ENCODE assay signal across 8 cellular contexts in the genomic region with DNA sequence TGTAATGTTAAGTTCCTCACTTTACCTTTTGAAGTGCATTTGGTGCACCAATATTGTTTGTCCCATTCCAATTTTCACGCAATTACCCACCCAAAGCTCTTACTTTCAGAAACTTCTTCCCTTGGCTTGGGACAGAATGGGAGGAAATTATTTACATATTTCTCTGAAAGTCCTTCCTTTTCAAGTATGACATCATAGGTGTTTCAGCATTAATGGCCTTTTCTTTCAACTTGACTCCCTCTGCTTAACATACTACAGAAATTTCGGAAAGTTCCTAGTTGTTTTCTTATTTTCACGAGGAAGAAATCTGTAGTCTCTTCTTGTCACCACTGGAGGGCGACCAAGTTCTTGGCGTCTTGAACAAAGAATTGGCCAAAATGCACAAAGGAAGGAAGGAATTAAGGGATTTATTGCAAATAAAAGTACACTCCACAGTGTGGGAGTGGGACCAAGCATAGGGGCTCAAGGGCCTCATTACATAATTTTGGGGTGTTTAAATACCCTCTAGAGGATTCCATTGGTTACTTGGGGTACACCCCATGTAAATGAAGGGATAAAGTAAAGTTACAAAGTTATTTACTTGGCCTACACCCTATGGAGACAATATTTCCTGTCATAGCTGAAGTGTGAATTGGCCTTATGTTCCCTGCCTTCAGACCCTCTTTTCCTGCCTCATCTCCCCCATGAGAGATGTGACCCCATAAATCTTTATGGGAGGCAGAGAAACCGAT.
DNase-seq lines count a peak whose midpoint lies in the region; ATAC-seq and TF ChIP-seq lines count a peak whose summit lies in the region.

No MANE protein-coding gene starts in this region.

- H2AFZ ChIP-seq in OCI-LY7 (ENCODE audit: low read length) (no peak overlapping the region), fibroblast of lung (ENCODE audit: low read length) (no peak overlapping the region)

- intact Hi-C loops in OCI-LY7 (cut with micrococcal nuclease; ENCODE audit: unreplicated experiment) (no loop called here), esophagus squamous epithelium (cut with DNase I) (no loop called here)

- no peak overlapping the region for H3K27ac ChIP-seq in OCI-LY7 (ENCODE audit: low read depth, low read length, poor library complexity, severe bottlenecking)
- no peak overlapping the region for H3K27ac ChIP-seq in fibroblast of lung (ENCODE audit: insufficient read depth, low read length)
- H3K27ac ChIP-seq in esophagus squamous epithelium = no peak overlapping the region

- no peak for TF ChIP-seq POLR2A in esophagus squamous epithelium (IDR thresholded peaks at IDR 0.05)

- no peaks in the 10 kb centered on the region for H3K4me1 ChIP-seq in OCI-LY7 (ENCODE audit: insufficient read depth, low read length, poor library complexity, severe bottlenecking)
- no peaks in the 10 kb centered on the region for H3K4me1 ChIP-seq in fibroblast of lung (ENCODE audit: control insufficient read depth, extremely low read depth, insufficient read depth, low read length)
- H3K4me1 ChIP-seq in esophagus squamous epithelium = no peaks in the 10 kb centered on the region

- H3K9ac ChIP-seq in fibroblast of lung (ENCODE audit: insufficient read depth, low read length) = no peak overlapping the region

- BruUV-seq in OCI-LY7 (replicated peaks; lab: Mats Ljungman, UMichigan) = no TSS peak

- H3K9me3 ChIP-seq in OCI-LY7 (ENCODE audit: low read length) (no peaks in the 10 kb centered on the region), fibroblast of lung (ENCODE audit: control insufficient read depth, insufficient read depth, low read depth, low read length) (no peaks in the 10 kb centered on the region), esophagus squamous epithelium (no peaks in the 10 kb centered on the region)

- H3K4me2 ChIP-seq in OCI-LY7 (ENCODE audit: low read length) = no peak overlapping the region
- no peak overlapping the region for H3K4me2 ChIP-seq in fibroblast of lung (ENCODE audit: extremely low read depth, insufficient read depth, low read length)

- H3K36me3 ChIP-seq in OCI-LY7 (ENCODE audit: insufficient read depth, low read length) = no peaks in the 10 kb centered on the region
- H3K36me3 ChIP-seq in fibroblast of lung (ENCODE audit: control insufficient read depth, insufficient read depth, low read length) = no peaks in the 10 kb centered on the region
- H3K36me3 ChIP-seq in esophagus squamous epithelium = no peaks in the 10 kb centered on the region

- 21 to 31% methylated on average over 6 of the region's 6 CpGs for WGBS in esophagus squamous epithelium, 2 donors

- POLR2A ChIA-PET in OCI-LY7 (lab: Charles Lee) = interaction anchor here (0.5 kb wide), 1 partner anchor 447 kb away, joined by 3 read pairs; no protein-coding TSS in a partner anchor

- H3K4me3 ChIP-seq in HFF-Myc (replicated peaks; ENCODE audit: low read depth, low read length) = no peak overlapping the region
- H3K4me3 ChIP-seq in OCI-LY7 (ENCODE audit: low read depth, low read length, poor library complexity, severe bottlenecking) = no peak overlapping the region
- H3K4me3 ChIP-seq in fibroblast of lung (replicated peaks in 1 of 4; ENCODE audit: control extremely low read depth in 1 of 4, insufficient read depth in 1 of 4, low read depth in 3 of 4, low read length in 4 of 4) = no peak overlapping the region
- no peak overlapping the region for H3K4me3 ChIP-seq in esophagus squamous epithelium

- H3K79me2 ChIP-seq in OCI-LY7 (ENCODE audit: insufficient read depth, low read depth, low read length) = no peaks in the 10 kb centered on the region
- no peaks in the 10 kb centered on the region for H3K79me2 ChIP-seq in fibroblast of lung (ENCODE audit: control insufficient read depth, insufficient read depth, low read length)

- CTCF ChIA-PET in OCI-LY7 (lab: Charles Lee; ENCODE audit: unreplicated experiment) = no interaction called here

- H3K9me2 ChIP-seq in OCI-LY7 (ENCODE audit: insufficient read depth, low read length) = no peaks in the 10 kb centered on the region

- DNase-seq in CD1c-positive myeloid dendritic cell (ENCODE audit: extremely low spot score) = peak; percentile 36
- no peak for DNase-seq in HFF-Myc (ENCODE audit: extremely low read depth, low read depth)
- peak; percentile 41 for DNase-seq in OCI-LY7 (ENCODE audit: low spot score)
- peak; percentile 9 to 53 for DNase-seq in fibroblast of lung (ENCODE audit: low read depth in 2 of 2)
- peak; percentile 4 for DNase-seq in stimulated activated naive CD8-positive, alpha-beta T cell treated with anti-CD3 and anti-CD28 coated beads, Interleukin-15, Interleukin-2, amounts not matched to agents 100 U/mL and 50 U/mL, for 24 hours
- DNase-seq in esophagus squamous epithelium (lab: John Stamatoyannopoulos, UW) = no peak
- no peak for DNase-seq in NCI-H187 treated with DMSO at 0.1 percent for 48 hours (lab: John Stamatoyannopoulos, UW)
- DNase-seq in germinal center (ENCODE audit: low spot score) = no peak

- H3K27me3 ChIP-seq in fibroblast of lung (ENCODE audit: control insufficient read depth, insufficient read depth, low read length) = no peaks in the 10 kb centered on the region
- no peaks in the 10 kb centered on the region for H3K27me3 ChIP-seq in esophagus squamous epithelium

- no peaks in the 10 kb centered on the region for H4K20me1 ChIP-seq in OCI-LY7 (ENCODE audit: insufficient read depth, low read length)
- no peaks in the 10 kb centered on the region for H4K20me1 ChIP-seq in fibroblast of lung (ENCODE audit: control insufficient read depth, extremely low read depth, insufficient read depth, low read length)

- TF ChIP-seq CTCF in HFF-Myc (IDR thresholded peaks at IDR 0.05; ENCODE audit: low read depth, low read length, missing control alignments) = peak; percentile 10
- peak; percentile 84 for TF ChIP-seq CTCF in OCI-LY7 (conservative IDR thresholded peaks at IDR 0.05; ENCODE audit: low read length)
- peak in 1 of 2 donors; percentile 26 for TF ChIP-seq CTCF in fibroblast of lung (conservative IDR thresholded peaks at IDR 0.05 in 1 of 2, IDR thresholded peaks at IDR 0.05 in 1 of 2; ENCODE audit: low read depth in 1 of 2, low read length in 2 of 2)
- peak in 1 of 6 experiments; percentile 17 for TF ChIP-seq CTCF in esophagus squamous epithelium (IDR thresholded peaks at IDR 0.05)

- no peak for ATAC-seq in stimulated activated naive CD8-positive, alpha-beta T cell treated with anti-CD3 and anti-CD28 coated beads, Interleukin-15, Interleukin-2, amounts not matched to agents 100 U/mL and 50 U/mL, for 24 hours

Comparison
In these comparisons a context has a peak if more than half of its experiments do, and no peak if none do; other contexts are left out.
1. DNase-seq: peak in CD1c-positive myeloid dendritic cell (single experiment), OCI-LY7 (single experiment), fibroblast of lung (2 of 2) and stimulated activated naive CD8-positive, alpha-beta T cell treated with anti-CD3 and anti-CD28 coated beads, Interleukin-15, Interleukin-2, amounts not matched to agents 100 U/mL and 50 U/mL, for 24 hours (single experiment); none in HFF-Myc (single experiment), esophagus squamous epithelium (single experiment), NCI-H187 treated with DMSO at 0.1 percent for 48 hours (single experiment) and germinal center (single experiment).